2 cellular contexts compared by ENCODE assay signal in the genomic region with DNA sequence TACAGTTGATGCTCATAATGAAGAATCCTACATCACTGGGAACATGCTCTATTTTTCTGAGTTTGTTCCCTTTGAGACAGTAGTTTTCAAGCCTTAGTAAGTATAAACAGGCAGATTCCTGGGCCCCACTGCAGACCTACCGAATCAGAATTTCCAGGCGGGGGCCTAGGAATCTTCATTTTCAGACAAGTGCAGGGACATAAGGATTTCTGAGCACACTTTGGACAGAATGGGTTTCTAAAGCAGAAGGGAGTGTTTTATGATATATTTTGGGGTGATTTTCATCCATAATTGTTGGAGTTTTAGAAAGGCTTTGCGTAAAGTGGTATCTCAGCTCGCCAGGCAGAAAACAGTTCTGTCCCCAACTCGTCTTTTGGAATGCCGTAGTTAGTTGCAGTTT.
TF ChIP-seq lines count a peak whose summit lies in the region.
"Not testable (repeated sequence)": the region's sequence is repeated elsewhere in the genome, so short reads cannot be mapped to it uniquely, and the experiment has no call there.

No MANE protein-coding gene starts in this region.

TF ChIP-seq in HEK293, 187 proteins besides CTCF, POLR2A, EP300 and RAD21:
- TF ChIP-seq ZNF629 (tag by site-specific recombination; IDR thresholded peaks at IDR 0.05) (peak; percentile 54), ZBTB20 (tag by site-specific recombination; IDR thresholded peaks at IDR 0.05) (peak; percentile 98), ZBTB17 (tag by site-specific recombination; IDR thresholded peaks at IDR 0.05) (peak; percentile 44; the same call in 1 of the 2 replicates), ZNF335 (tag by site-specific recombination; conservative IDR thresholded peaks at IDR 0.05) (0 out of 2 replicates have a peak, but pooled peaks have one; percentile 17)

TF ChIP-seq in K562, 482 proteins besides CTCF, POLR2A, EP300 and RAD21:
- TF ChIP-seq, protein P1, sequence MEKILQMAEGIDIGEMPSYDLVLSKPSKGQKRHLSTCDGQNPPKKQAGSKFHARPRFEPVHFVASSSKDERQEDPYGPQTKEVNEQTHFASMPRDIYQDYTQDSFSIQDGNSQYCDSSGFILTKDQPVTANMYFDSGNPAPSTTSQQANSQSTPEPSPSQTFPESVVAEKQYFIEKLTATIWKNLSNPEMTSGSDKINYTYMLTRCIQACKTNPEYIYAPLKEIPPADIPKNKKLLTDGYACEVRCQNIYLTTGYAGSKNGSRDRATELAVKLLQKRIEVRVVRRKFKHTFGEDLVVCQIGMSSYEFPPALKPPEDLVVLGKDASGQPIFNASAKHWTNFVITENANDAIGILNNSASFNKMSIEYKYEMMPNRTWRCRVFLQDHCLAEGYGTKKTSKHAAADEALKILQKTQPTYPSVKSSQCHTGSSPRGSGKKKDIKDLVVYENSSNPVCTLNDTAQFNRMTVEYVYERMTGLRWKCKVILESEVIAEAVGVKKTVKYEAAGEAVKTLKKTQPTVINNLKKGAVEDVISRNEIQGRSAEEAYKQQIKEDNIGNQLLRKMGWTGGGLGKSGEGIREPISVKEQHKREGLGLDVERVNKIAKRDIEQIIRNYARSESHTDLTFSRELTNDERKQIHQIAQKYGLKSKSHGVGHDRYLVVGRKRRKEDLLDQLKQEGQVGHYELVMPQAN (IDR thresholded peaks at IDR 0.05; ENCODE audit: borderline replicate concordance) = 0 out of 2 replicates have a peak, but pooled peaks have one; percentile 22
- not testable (repeated sequence) for TF ChIP-seq ATF1 (CRISPR knock-in tag; IDR thresholded peaks at IDR 0.05)
- peak; percentile 32; the same call in 1 of the 2 replicates for TF ChIP-seq ATF1 (tag; IDR thresholded peaks at IDR 0.05)
- TF ChIP-seq BCOR (IDR thresholded peaks at IDR 0.05) = peak; percentile 50; the same call in 1 of the 2 replicates
- TF ChIP-seq CBFA2T3 (IDR thresholded peaks at IDR 0.05) = peak; percentile 70
- TF ChIP-seq HDAC1 (IDR thresholded peaks at IDR 0.05) = 0 out of 4 replicates have a peak, but pooled peaks of 1 of the 2 experiments have one; percentile 15
- TF ChIP-seq TRIM24 (IDR thresholded peaks at IDR 0.05) = 0 out of 4 replicates have a peak, but pooled peaks of 1 of the 2 experiments have one; percentile 26
- 0 out of 2 replicates have a peak, but pooled peaks have one; percentile 15 for TF ChIP-seq DPF2 (IDR thresholded peaks at IDR 0.05)
- TF ChIP-seq RBFOX2 (IDR thresholded peaks at IDR 0.05; ENCODE audit: low read depth, low read length) = 0 out of 2 replicates have a peak, but pooled peaks have one; percentile 7
- TF ChIP-seq CXXC5 (CRISPR knock-in tag; IDR thresholded peaks at IDR 0.05) = peak; percentile 28; the same call in 1 of the 2 replicates
